8 cellular contexts compared by ENCODE assay signal in genomic region chr12:51009038-51009437, GRCh38. TPM values are rescaled to one million over a fixed set of nuclear protein-coding genes. Genes with fewer than 3 reads are reported as not detected.
DNase-seq lines count a peak whose midpoint lies in the region; ATAC-seq and TF ChIP-seq lines count a peak whose summit lies in the region.

No MANE protein-coding gene starts in this region.

- peaks cover 30% of the 10 kb centered on the region for H3K36me3 Mint-ChIP-seq in activated CD4-positive, alpha-beta T cell treated with anti-CD3 and anti-CD28 coated beads for 36 hours (ENCODE audit: low read depth)
- H3K36me3 Mint-ChIP-seq in endodermal cell (ENCODE audit: low read depth) (peaks cover 46% of the 10 kb centered on the region), MCF 10A (ENCODE audit: insufficient read depth, unreplicated experiment) (peaks cover 44% of the 10 kb centered on the region)

- no peaks in the 10 kb centered on the region for H3K27me3 Mint-ChIP-seq in activated CD4-positive, alpha-beta T cell treated with anti-CD3 and anti-CD28 coated beads for 36 hours
- H3K27me3 Mint-ChIP-seq in endodermal cell (ENCODE audit: insufficient read depth) (no peaks in the 10 kb centered on the region), MCF 10A (ENCODE audit: insufficient read depth, unreplicated experiment) (no peaks in the 10 kb centered on the region)

- peaks cover 38% of the 10 kb centered on the region for H3K36me3 ChIP-seq in endodermal cell (ENCODE audit: control insufficient read depth, insufficient read depth, low read length)
- H3K36me3 ChIP-seq in neutrophil = peaks cover 20% of the 10 kb centered on the region

- peaks cover 48% of the 10 kb centered on the region for H3K4me1 Mint-ChIP-seq in activated CD4-positive, alpha-beta T cell treated with anti-CD3 and anti-CD28 coated beads for 36 hours
- H3K4me1 Mint-ChIP-seq in endodermal cell (peaks cover 15% of the 10 kb centered on the region), MCF 10A (ENCODE audit: insufficient read depth, unreplicated experiment) (peaks cover 10% of the 10 kb centered on the region)

- H3K9me3 Mint-ChIP-seq in activated CD4-positive, alpha-beta T cell treated with anti-CD3 and anti-CD28 coated beads for 36 hours (ENCODE audit: low read depth) = no peaks in the 10 kb centered on the region
- H3K9me3 Mint-ChIP-seq in endodermal cell (no peaks in the 10 kb centered on the region), MCF 10A (ENCODE audit: unreplicated experiment) (no peaks in the 10 kb centered on the region)

- peak overlapping the region; percentile 90 for H3K27ac Mint-ChIP-seq in activated CD4-positive, alpha-beta T cell treated with anti-CD3 and anti-CD28 coated beads for 36 hours
- H3K27ac Mint-ChIP-seq in endodermal cell (peak overlapping the region; percentile 46), MCF 10A (ENCODE audit: low read depth, unreplicated experiment) (no peak overlapping the region)

- TF ChIP-seq CTCF in GM10248 (IDR thresholded peaks at IDR 0.05; ENCODE audit: control extremely low read depth, extremely low read depth, low read depth, missing control alignments) = no peak
- TF ChIP-seq CTCF in endodermal cell (conservative IDR thresholded peaks at IDR 0.05) = no peak
- no peak for TF ChIP-seq CTCF in neutrophil (IDR thresholded peaks at IDR 0.05)
- no peak for TF ChIP-seq CTCF in MCF 10A (IDR thresholded peaks at IDR 0.05; ENCODE audit: unreplicated experiment)

- peak; percentile 92 for ATAC-seq in activated CD4-positive, alpha-beta T cell treated with anti-CD3 and anti-CD28 coated beads for 36 hours
- no peak for ATAC-seq in GM19452 (IDR thresholded peaks at IDR 0.05; ENCODE audit: unreplicated experiment)

- H3K9ac ChIP-seq in endodermal cell (ENCODE audit: extremely low read depth, low read length, poor library complexity, severe bottlenecking) = no peak overlapping the region

- POLR2A ChIA-PET in GM10248 (lab: Yijun Ruan, JAX) = no interaction called here
- POLR2A ChIA-PET in activated CD4-positive, alpha-beta T cell treated with anti-CD3 and anti-CD28 coated beads for 36 hours (lab: Charles Lee) = interaction anchor here (1.3 to 1.4 kb wide), 2 partner anchors 13 to 18 kb away, joined by 3 to 5 read pairs; partner anchors contain the start of gene SLC11A2
- POLR2A ChIA-PET in MCF 10A (lab: Yijun Ruan, JAX) = interaction anchor here (0.5 to 2.2 kb wide), 7 partner anchors 13 to 78 kb away, joined by 3 to 5 read pairs (median 3); partner anchors contain the start of genes CSRNP2 and SLC11A2

- DNase-seq in GM10248 (ENCODE audit: extremely low spot score) (peak; percentile 30), endodermal cell (no peak), MCF 10A (ENCODE audit: unreplicated experiment) (no peak), DMS79 (lab: John Stamatoyannopoulos, UW) (no peak), HuH-7 (ENCODE audit: low spot score) (no peak)
- peak; percentile 79 for DNase-seq in activated CD4-positive, alpha-beta T cell treated with anti-CD3 and anti-CD28 coated beads for 36 hours

- CTCF ChIA-PET in GM10248 (lab: Yijun Ruan, JAX) = interaction anchor here (0.9 kb wide), 1 partner anchor 244 kb away, joined by 3 read pairs; no protein-coding TSS in a partner anchor
- CTCF ChIA-PET in activated CD4-positive, alpha-beta T cell treated with anti-CD3 and anti-CD28 coated beads for 36 hours (lab: Charles Lee) = interaction anchor here (0.8 to 6.0 kb wide), 8 partner anchors 10 to 341 kb away, joined by 3 to 40 read pairs (median 4); partner anchors contain the start of gene SLC11A2
- CTCF ChIA-PET in MCF 10A (lab: Yijun Ruan, JAX) = interaction anchor here (1.2 to 1.3 kb wide), 2 partner anchors 22 to 332 kb away, joined by 3 to 7 read pairs; no protein-coding TSS in a partner anchor

- peak overlapping the region; percentile 42 for H3K4me3 Mint-ChIP-seq in activated CD4-positive, alpha-beta T cell treated with anti-CD3 and anti-CD28 coated beads for 36 hours
- H3K4me3 Mint-ChIP-seq in endodermal cell (no peak overlapping the region), MCF 10A (ENCODE audit: unreplicated experiment) (no peak overlapping the region)

- H3K4me3 ChIP-seq in endodermal cell (ENCODE audit: low read length) (no peak overlapping the region), neutrophil (ENCODE audit: low read depth in 1 of 2, low read length in 1 of 2) (no peak overlapping the region)

- H3K9me3 ChIP-seq in endodermal cell (ENCODE audit: control insufficient read depth, low read length) (no peaks in the 10 kb centered on the region), neutrophil (no peaks in the 10 kb centered on the region)

- no peaks in the 10 kb centered on the region for H3K27me3 ChIP-seq in endodermal cell (ENCODE audit: control insufficient read depth, insufficient read depth, low read length, poor library complexity, severe bottlenecking)
- H3K27me3 ChIP-seq in neutrophil = no peaks in the 10 kb centered on the region

- intact Hi-C loops in activated CD4-positive, alpha-beta T cell treated with anti-CD3 and anti-CD28 coated beads for 36 hours (cut with DNase I, micrococcal nuclease) = loop anchor here in 1 of 2 experiments (1.0 kb wide), 1 partner anchor 15 kb away; no protein-coding TSS in a partner anchor
- intact Hi-C loops in MCF 10A (cut with micrococcal nuclease) = no loop called here

- WGBS in endodermal cell (ENCODE audit: insufficient coverage in 1 of 2, insufficient read length in 1 of 2), 2 experiments = 89 to 90% methylated on average over 8 of the region's 8 CpGs

- H3K4me1 ChIP-seq in endodermal cell (ENCODE audit: control insufficient read depth, insufficient read depth, low read length) (no peaks in the 10 kb centered on the region), neutrophil (ENCODE audit: control insufficient read depth in 1 of 2, insufficient read depth in 1 of 2, low read depth in 1 of 2, low read length in 1 of 2) (peaks cover 6 to 8% of the 10 kb centered on the region in 2 experiments)

- BruUV-seq in MCF 10A (replicated peaks; lab: Mats Ljungman, UMichigan) = no TSS peak

- H3K27ac ChIP-seq in endodermal cell (ENCODE audit: low read depth, low read length) = no peak overlapping the region
- peak overlapping the region; percentile 26 for H3K27ac ChIP-seq in neutrophil

RNA-seq across cellular contexts. Expression of gene SLC11A2, which starts 17.1 kb away (rescaled TPM):
- total RNA-seq in activated CD4-positive, alpha-beta T cell treated with anti-CD3 and anti-CD28 coated beads for 36 hours = 10 to 100 TPM; 31.0 to 32.9 TPM
- total RNA-seq in endodermal cell = 10 to 100 TPM; 74.3 to 99.1 TPM
- 49.2 TPM for polyA plus RNA-seq in endodermal cell (2013, experiment 1 of 2)
- polyA plus RNA-seq in endodermal cell (2013, experiment 2 of 2) = 46.2 TPM
- total RNA-seq in MCF 10A (2022) = 45.6 and 60.9 TPM in 2 replicates

RNA-seq across cellular contexts. Expression of gene LETMD1, which starts 39.1 kb away (rescaled TPM):
- 10 to 100 TPM; 69.6 to 79.6 TPM for total RNA-seq in activated CD4-positive, alpha-beta T cell treated with anti-CD3 and anti-CD28 coated beads for 36 hours
- total RNA-seq in endodermal cell (10 to 100 TPM; 34.8 to 40.2 TPM), MCF 10A (2022) (60.5 and 65.8 TPM in 2 replicates)
- 49.7 TPM for polyA plus RNA-seq in endodermal cell (2013, experiment 1 of 2)
- polyA plus RNA-seq in endodermal cell (2013, experiment 2 of 2) = 43.7 TPM

RNA-seq across cellular contexts. Expression of gene HIGD1C, which starts 56.7 kb away (rescaled TPM):
- total RNA-seq in activated CD4-positive, alpha-beta T cell treated with anti-CD3 and anti-CD28 coated beads for 36 hours = not detected
- total RNA-seq in endodermal cell = not detected
- not detected for polyA plus RNA-seq in endodermal cell (2013, experiment 1 of 2)
- polyA plus RNA-seq in endodermal cell (2013, experiment 2 of 2) = not detected
- not detected in 2 replicates for total RNA-seq in MCF 10A (2022)

Comparison
In these comparisons a context has a peak if more than half of its experiments do, and no peak if none do; other contexts are left out.
1. DNase-seq: peak in GM10248 (single experiment) and activated CD4-positive, alpha-beta T cell treated with anti-CD3 and anti-CD28 coated beads for 36 hours (single experiment); none in endodermal cell (single experiment), MCF 10A (single experiment), DMS79 (single experiment) and HuH-7 (single experiment).